Comparison of ENCODE assay signal across 17 cellular contexts in genomic region chr7:113060100-113060499, GRCh38. TPM values are rescaled to one million over a fixed set of nuclear protein-coding genes. Genes with fewer than 3 reads are reported as not detected.
"Had no signal": no experiment of that assay in that cellular context is flagged by ENCODE, and none has a peak within 500 bp of the region (broad histone marks: within the 10 kb centered on the region; RNA-seq: fewer than 3 reads in every experiment).

No MANE protein-coding gene starts in this region.

- DNase-seq: activated CD4-positive, alpha-beta T cell treated with anti-CD3 and anti-CD28 coated beads for 1 hour; activated CD4-positive, alpha-beta T cell treated with anti-CD3 and anti-CD28 coated beads, Interleukin-2, amount 50 U/mL, for 1 hour; activated CD8-positive, alpha-beta T cell treated with anti-CD3 and anti-CD28 coated beads, Interleukin-2, amount 10 ng/mL, durations not matched to agents 7 days and 5 days; activated gamma-delta T cell treated with Interleukin-2 at 50 U/mL for 16 hours; anterior cingulate cortex; brain microvascular endothelial cell; caudate nucleus; effector CD4-positive, alpha-beta T cell; erythroblast; foreskin fibroblast; heart right ventricle; left colon; pancreas; psoas muscle; stimulated activated CD4-positive, alpha-beta T cell treated with anti-CD3 and anti-CD28 coated beads, Interleukin-4, amount 100 ng/mL, for 24 hours; stimulated activated naive CD8-positive, alpha-beta T cell treated with anti-CD3 and anti-CD28 coated beads, Interleukin-15, Interleukin-2, amounts not matched to agents 100 U/mL and 50 U/mL, for 24 hours; upper lobe of right lung had no signal

- ATAC-seq: activated CD8-positive, alpha-beta T cell treated with anti-CD3 and anti-CD28 coated beads, Interleukin-2, amount 10 ng/mL, durations not matched to agents 7 days and 5 days; heart right ventricle; left colon; pancreas; psoas muscle; stimulated activated naive CD8-positive, alpha-beta T cell treated with anti-CD3 and anti-CD28 coated beads, Interleukin-15, Interleukin-2, amounts not matched to agents 100 U/mL and 50 U/mL, for 24 hours; upper lobe of right lung had no signal

RNA-seq across cellular contexts. Expression of gene GPR85, which starts 26.5 kb away (rescaled TPM):
- total RNA-seq: activated CD8-positive, alpha-beta T cell treated with anti-CD3 and anti-CD28 coated beads, Interleukin-2, amount 10 ng/mL, durations not matched to agents 7 days and 5 days had no signal
